ENCODE assay signal across 19 cellular contexts in the genomic region with DNA sequence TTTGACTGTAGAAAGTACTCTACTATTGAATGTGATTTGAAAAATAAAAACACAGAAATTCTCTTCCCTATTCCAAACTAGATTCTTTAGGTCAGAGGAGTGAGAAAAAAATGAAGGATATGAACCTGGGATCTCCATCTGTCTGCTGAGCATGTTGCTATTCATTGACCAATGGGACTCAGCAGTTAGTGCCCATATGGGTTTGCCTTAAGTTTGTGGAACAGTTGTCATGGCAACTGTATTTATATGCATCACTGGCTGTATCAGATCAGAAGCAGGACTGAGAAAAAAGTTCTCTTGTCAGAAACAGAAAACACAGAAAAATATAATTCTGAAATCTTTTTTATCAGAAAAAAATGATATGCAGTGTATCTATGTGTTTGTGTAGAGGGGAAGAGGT.
A peak's percentile ranks its signal among the peaks of the same experiment; 100 is the strongest.
DNase-seq lines count a peak whose midpoint lies in the region; ATAC-seq lines count a peak whose summit lies in the region.
"Had no signal": no experiment of that assay in that cellular context is flagged by ENCODE, and none has a peak within 500 bp of the region (broad histone marks: within the 10 kb centered on the region; RNA-seq: fewer than 3 reads in every experiment).

No MANE protein-coding gene starts in this region.

- DNase-seq in NCI-H82 (lab: John Stamatoyannopoulos, UW) (peak; percentile 24), NCI-H82 treated with DMSO at 0.1 percent for 48 hours (lab: John Stamatoyannopoulos, UW; ENCODE audit: unreplicated experiment) (no peak), NCI-H69 (lab: John Stamatoyannopoulos, UW) (peak; percentile 6), kidney tubule cell (ENCODE audit: low spot score) (peak; percentile 2), KBM-7 (no peak)
- DNase-seq: CD4-positive, alpha-beta memory T cell; DMS79; NCI-H1105 treated with DMSO at 0.1 percent for 48 hours; NCI-H1694 treated with DMSO at 0.1 percent for 48 hours; NCI-H2107; NCI-H774; RPMI8226; SHP77 treated with DMSO at 0.1 percent for 48 hours had no signal

- ATAC-seq in GM18909 (IDR thresholded peaks at IDR 0.05; ENCODE audit: poor library complexity, unreplicated experiment) (no peak), HG03469 (IDR thresholded peaks at IDR 0.05; ENCODE audit: unreplicated experiment) (no peak)
- ATAC-seq: A549, GM23338, HCT116, SK-N-SH treated with all-trans-retinoic acid at 6 μM for 48 hours had no signal

- in situ Hi-C loops in KBM-7 (cut with MboI; ENCODE audit: low pct_unique_long_range_greater_than_20kb, low sequenced_read_pairs), result no loop called here

Comparison
In these comparisons a context has a peak if more than half of its experiments do, and no peak if none do; other contexts are left out.
1. DNase-seq: peak in NCI-H82 (single experiment), NCI-H69 (single experiment) and kidney tubule cell (single experiment); none in NCI-H82 treated with DMSO at 0.1 percent for 48 hours (single experiment) and KBM-7 (single experiment).